Comparison of ENCODE assay signal across 20 cellular contexts in genomic region chr10:21530616-21531015, GRCh38. TPM values are rescaled to one million over a fixed set of nuclear protein-coding genes. Genes with fewer than 3 reads are reported as not detected.
A peak's percentile ranks its signal among the peaks of the same experiment; 100 is the strongest.
DNase-seq lines count a peak whose midpoint lies in the region; ATAC-seq and TF ChIP-seq lines count a peak whose summit lies in the region.
"Had no signal": no experiment of that assay in that cellular context is flagged by ENCODE, and none has a peak within 500 bp of the region (broad histone marks: within the 10 kb centered on the region; RNA-seq: fewer than 3 reads in every experiment).

No MANE protein-coding gene starts in this region.

- TF ChIP-seq POLR2A in vagina (IDR thresholded peaks at IDR 0.05): no peak
- no peak for TF ChIP-seq POLR2A in thyroid gland (IDR thresholded peaks at IDR 0.05)

- H3K4me3 ChIP-seq in heart right ventricle (peak overlapping the region in 1 of 10 donors; percentile 10), WERI-Rb-1 (ENCODE audit: low read depth, low read length) (no peak overlapping the region), vagina (no peak overlapping the region), thyroid gland (replicated peaks in 1 of 3) (no peak overlapping the region)
- H3K4me3 ChIP-seq: gastroesophageal sphincter, thoracic aorta had no signal

- WGBS in heart right ventricle, 2 donors: 0 to 42% methylated on average over 1 of the region's 1 CpG
- 94 to 98% methylated on average over 1 of the region's 1 CpG for WGBS in thyroid gland, 2 donors

- no peaks in the 10 kb centered on the region for H3K9me3 ChIP-seq in heart right ventricle
- no peaks in the 10 kb centered on the region for H3K9me3 ChIP-seq in WERI-Rb-1 (ENCODE audit: severe bottlenecking)
- no peaks in the 10 kb centered on the region for H3K9me3 ChIP-seq in vagina
- H3K9me3 ChIP-seq in thyroid gland: no peaks in the 10 kb centered on the region
- H3K9me3 ChIP-seq: BE2C, gastroesophageal sphincter, thoracic aorta had no signal

- TF ChIP-seq CTCF in heart right ventricle (IDR thresholded peaks at IDR 0.05) (no peak), WERI-Rb-1 (IDR thresholded peaks at IDR 0.05; ENCODE audit: low read depth, low read length) (no peak), vagina (IDR thresholded peaks at IDR 0.05) (no peak), thyroid gland (IDR thresholded peaks at IDR 0.05) (no peak)

- intact Hi-C loops in heart right ventricle (cut with DNase I): loop anchor here in 6 of 10 donors (5.0 to 10.0 kb wide), 3 partner anchors 33 to 724 kb away; no protein-coding TSS in a partner anchor
- intact Hi-C loops in left ventricle myocardium superior (cut with micrococcal nuclease): no loop called here
- intact Hi-C loops in vagina (cut with DNase I): loop anchor here (10.0 kb wide), 1 partner anchor 1564 kb away; the partner anchor contains the start of gene MSRB2
- intact Hi-C loops in thyroid gland (cut with DNase I): no loop called here

- H3K27ac ChIP-seq in heart right ventricle (peak overlapping the region in 7 of 10 donors; percentile 32 to 99 (median 98)), WERI-Rb-1 (peak overlapping the region; percentile 14; the same call in 1 of the 2 replicates), vagina (peak overlapping the region; percentile 96), thyroid gland (peak overlapping the region in 1 of 3 donors; percentile 5)

- H3K36me3 ChIP-seq in heart right ventricle (no peaks in the 10 kb centered on the region), WERI-Rb-1 (no peaks in the 10 kb centered on the region), vagina (no peaks in the 10 kb centered on the region), thyroid gland (no peaks in the 10 kb centered on the region)
- H3K36me3 ChIP-seq: BE2C, gastroesophageal sphincter, thoracic aorta had no signal

- H3K4me1 ChIP-seq in heart right ventricle: peaks cover 0 to 38% (median 19%) of the 10 kb centered on the region in 9 donors
- peaks cover 31% of the 10 kb centered on the region for H3K4me1 ChIP-seq in vagina
- H3K4me1 ChIP-seq in thyroid gland: peaks cover 6 to 12% of the 10 kb centered on the region in 2 donors
- H3K4me1 ChIP-seq: BE2C had no signal

- ATAC-seq in heart right ventricle: no peak
- no peak for ATAC-seq in left ventricle myocardium superior
- no peak for ATAC-seq in GM21526 (IDR thresholded peaks at IDR 0.05; ENCODE audit: low FRiP score, unreplicated experiment)
- ATAC-seq: activated naive CD8-positive, alpha-beta T cell treated with anti-CD3 and anti-CD28 coated beads, Interleukin-2, amount 50 U/mL, for 24 hours; gastroesophageal sphincter had no signal

- DNase-seq in heart right ventricle: no peak
- no peak for DNase-seq in left ventricle myocardium superior
- no peak for DNase-seq in WERI-Rb-1
- peak; percentile 55 for DNase-seq in myocyte (ENCODE audit: low read depth)
- DNase-seq in vagina (ENCODE audit: extremely low spot score in 2 of 2): no peak
- no peak for DNase-seq in thyroid gland
- DNase-seq in activated CD4-positive, alpha-beta T cell treated with anti-CD3 and anti-CD28 coated beads for 48 hours: no peak
- DNase-seq: activated CD4-positive, alpha-beta T cell treated with anti-CD3 and anti-CD28 coated beads, Interleukin-2, amount 50 U/mL, for 4 hours; activated naive CD8-positive, alpha-beta T cell treated with anti-CD3 and anti-CD28 coated beads, Interleukin-2, amount 50 U/mL, for 24 hours; activated T-cell treated with anti-CD3 and anti-CD28 coated beads, Interleukin-2, amount 50 U/mL, for 48 hours; BE2C; DND-41; GOT3; kidney; SIG-M5; stimulated activated CD8-positive, alpha-beta memory T cell treated with anti-CD3 and anti-CD28 coated beads, Interleukin-4, amount 100 ng/mL, for 48 hours had no signal

- H3K27me3 ChIP-seq in heart right ventricle: no peaks in the 10 kb centered on the region
- H3K27me3 ChIP-seq in WERI-Rb-1 (ENCODE audit: insufficient read depth, low read depth, severe bottlenecking): no peaks in the 10 kb centered on the region
- no peaks in the 10 kb centered on the region for H3K27me3 ChIP-seq in vagina
- H3K27me3 ChIP-seq in thyroid gland: no peaks in the 10 kb centered on the region
- H3K27me3 ChIP-seq: BE2C, gastroesophageal sphincter had no signal

RNA-seq across cellular contexts. Expression of gene MLLT10, which starts 3.4 kb away (rescaled TPM):
- total RNA-seq in heart right ventricle (10 to 100 TPM; 18.9 to 28.4 (median 24.6) TPM), left ventricle myocardium superior (26.1 TPM), myocyte (15.5 and 20.4 TPM in 2 replicates), vagina (53.3 TPM), thyroid gland (100 to 1,000 TPM in 1 of 4 donors, 10 to 100 TPM in 3; 46.3 to 109 (median 57.7) TPM)
- polyA plus RNA-seq in heart right ventricle: 10 to 100 TPM in 1 of 2 donors, 1 to 10 TPM in 1; 8.5 to 41.1 TPM
- 13.4 TPM for polyA plus RNA-seq in myocyte (2012)

RNA-seq across cellular contexts. Expression of gene SKIDA1, which starts 5.1 kb away (rescaled TPM):
- total RNA-seq in heart right ventricle (1 to 10 TPM; 1.9 to 6.4 (median 3.3) TPM), left ventricle myocardium superior (3.6 TPM), myocyte (0.26 and 0.37 TPM in 2 replicates), vagina (2.7 TPM), thyroid gland (1 to 10 TPM; 3.1 to 9.9 (median 7.1) TPM)
- under 1 TPM; 0.23 to 0.44 TPM for polyA plus RNA-seq in heart right ventricle
- polyA plus RNA-seq in myocyte (2012): 0.16 TPM
- total RNA-seq: HT-29 had no signal

Comparison
In these comparisons a context has a peak if more than half of its experiments do, and no peak if none do; other contexts are left out.
1. intact Hi-C loops: an anchor here in heart right ventricle (5.0 to 10.0 kb wide) and vagina (10.0 kb wide); none called in left ventricle myocardium superior and thyroid gland.